ENCODE assay signal across 16 cellular contexts in the genomic region with DNA sequence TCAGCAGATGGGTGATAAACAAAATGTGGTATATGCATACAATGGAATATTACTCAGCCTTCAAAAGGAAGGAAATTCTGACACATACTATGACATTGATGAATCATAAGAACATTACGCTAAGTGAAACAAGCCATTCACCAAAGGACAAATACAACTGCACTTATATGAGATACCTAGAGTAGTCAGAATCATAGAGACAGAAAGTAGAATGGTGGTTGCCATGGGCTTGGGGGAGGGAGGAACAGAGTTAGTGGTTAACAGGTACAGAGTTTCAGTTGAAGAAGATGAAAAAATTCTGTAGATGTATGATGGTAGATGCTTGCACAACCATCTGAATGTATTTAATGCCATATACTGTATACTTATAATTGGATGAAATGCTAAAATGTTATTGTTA. TPM values are rescaled to one million over a fixed set of nuclear protein-coding genes. Genes with fewer than 3 reads are reported as not detected.
"Had no signal": no experiment of that assay in that cellular context is flagged by ENCODE, and none has a peak within 500 bp of the region (broad histone marks: within the 10 kb centered on the region; RNA-seq: fewer than 3 reads in every experiment).

No MANE protein-coding gene starts in this region.

- H3K79me2 ChIP-seq: parathyroid adenoma had no signal

- H3K9ac ChIP-seq: parathyroid adenoma had no signal

- H3K27ac ChIP-seq: foreskin keratinocyte, parathyroid adenoma, SK-N-MC, VCaP had no signal

- H2AFZ ChIP-seq: parathyroid adenoma had no signal

- H3K27me3 Mint-ChIP-seq: stimulated activated naive B cell treated with anti-CD40 and anti-IgM and Interleukin-4, amounts not matched to agents 10 μg/mL and 1 μg/mL and 100 μg/mL, for 72 hours had no signal

- FAIRE-seq: astrocyte, colon had no signal

- H3K27ac Mint-ChIP-seq: activated CD4-positive, alpha-beta T cell treated with anti-CD3 and anti-CD28 coated beads, Interleukin-2, amount 10 ng/mL, durations not matched to agents 24 days and 14 days; immature natural killer cell; naive B cell; stimulated activated naive B cell treated with anti-CD40 and anti-IgM and Interleukin-4, amounts not matched to agents 10 μg/mL and 1 μg/mL and 100 μg/mL, for 72 hours; T-cell had no signal

- H3K9me3 Mint-ChIP-seq: activated CD4-positive, alpha-beta T cell treated with anti-CD3 and anti-CD28 coated beads, Interleukin-2, amount 10 ng/mL, durations not matched to agents 24 days and 14 days had no signal

- H3K4me1 ChIP-seq: foreskin keratinocyte, parathyroid adenoma had no signal

- H3K4me3 ChIP-seq: SK-N-MC had no signal

- DNase-seq: activated CD4-positive, alpha-beta T cell treated with anti-CD3 and anti-CD28 coated beads, Interleukin-2, amount 10 ng/mL, durations not matched to agents 24 days and 14 days; activated CD8-positive, alpha-beta memory T cell treated with anti-CD3 and anti-CD28 coated beads, Interleukin-2, amount 50 U/mL, for 4 hours; activated effector memory CD4-positive, alpha-beta T cell treated with Interleukin-2 at 50 U/mL for 16 hours; foreskin keratinocyte; immature natural killer cell; left colon; naive B cell; stimulated activated naive B cell treated with anti-CD40 and anti-IgM and Interleukin-4, amounts not matched to agents 10 μg/mL and 1 μg/mL and 100 μg/mL, for 72 hours; T-cell; T1000 had no signal

- H3K4me3 Mint-ChIP-seq: activated CD4-positive, alpha-beta T cell treated with anti-CD3 and anti-CD28 coated beads, Interleukin-2, amount 10 ng/mL, durations not matched to agents 24 days and 14 days; immature natural killer cell; naive B cell; stimulated activated naive B cell treated with anti-CD40 and anti-IgM and Interleukin-4, amounts not matched to agents 10 μg/mL and 1 μg/mL and 100 μg/mL, for 72 hours; T-cell had no signal

- ATAC-seq: foreskin keratinocyte; left colon; stimulated activated naive B cell treated with anti-CD40 and anti-IgM and Interleukin-4, amounts not matched to agents 10 μg/mL and 1 μg/mL and 100 μg/mL, for 72 hours; T-cell had no signal

- H3K27me3 ChIP-seq: foreskin keratinocyte had no signal

- H3K4me1 Mint-ChIP-seq: activated CD4-positive, alpha-beta T cell treated with anti-CD3 and anti-CD28 coated beads, Interleukin-2, amount 10 ng/mL, durations not matched to agents 24 days and 14 days; immature natural killer cell; naive B cell; stimulated activated naive B cell treated with anti-CD40 and anti-IgM and Interleukin-4, amounts not matched to agents 10 μg/mL and 1 μg/mL and 100 μg/mL, for 72 hours; T-cell had no signal

- H3K36me3 Mint-ChIP-seq: immature natural killer cell; naive B cell; stimulated activated naive B cell treated with anti-CD40 and anti-IgM and Interleukin-4, amounts not matched to agents 10 μg/mL and 1 μg/mL and 100 μg/mL, for 72 hours; T-cell had no signal

RNA-seq across cellular contexts. Expression of gene KCNK2, which starts 39.1 kb away (rescaled TPM):
- total RNA-seq: activated CD4-positive, alpha-beta T cell treated with anti-CD3 and anti-CD28 coated beads, Interleukin-2, amount 10 ng/mL, durations not matched to agents 24 days and 14 days; lung microvascular endothelial cell; T-cell had no signal
- polyA plus RNA-seq: immature natural killer cell had no signal
